11 cellular contexts compared by ENCODE assay signal in genomic region chr9:135743021-135743420, GRCh38. TPM values are rescaled to one million over a fixed set of nuclear protein-coding genes. Genes with fewer than 3 reads are reported as not detected.
"Had no signal": no experiment of that assay in that cellular context is flagged by ENCODE, and none has a peak within 500 bp of the region (broad histone marks: within the 10 kb centered on the region; RNA-seq: fewer than 3 reads in every experiment).

No MANE protein-coding gene starts in this region.

- H3K9me3 ChIP-seq: HAP-1 had no signal

- H3K27ac ChIP-seq: GM23248 had no signal

- H3K36me3 ChIP-seq: HAP-1 had no signal

- ATAC-seq: HCT116, K562 had no signal

- DNase-seq: GM23248, GOT3, H7, HFFc6, IMR-90, KG1 had no signal

- H3K4me1 ChIP-seq: HAP-1 had no signal

- H3K4me3 ChIP-seq: GM23248, HAP-1, K562 had no signal

RNA-seq across cellular contexts. Expression of gene KCNT1, which starts 41.0 kb away (rescaled TPM):
- total RNA-seq: GM23248, H4, HFFc6, HT-29, IMR-90 had no signal

RNA-seq across cellular contexts. Expression of gene SOHLH1, which starts 43.7 kb away (rescaled TPM):
- total RNA-seq: GM23248, H4, H7, HFFc6, HT-29, IMR-90 had no signal
